ENCODE assay signal across 16 cellular contexts in genomic region chr16:25224731-25225319, GRCh38. TPM values are rescaled to one million over a fixed set of nuclear protein-coding genes. Genes with fewer than 3 reads are reported as not detected.
A peak's percentile ranks its signal among the peaks of the same experiment; 100 is the strongest.
DNase-seq lines count a peak whose midpoint lies in the region; ATAC-seq and TF ChIP-seq lines count a peak whose summit lies in the region.
"Had no signal": no experiment of that assay in that cellular context is flagged by ENCODE, and none has a peak within 500 bp of the region (broad histone marks: within the 10 kb centered on the region; RNA-seq: fewer than 3 reads in every experiment).

No MANE protein-coding gene starts in this region.

- H3K9me3 ChIP-seq in HCT116 (ENCODE audit: control insufficient read depth in 1 of 2, insufficient read depth in 1 of 2, low read depth in 1 of 2, low read length in 2 of 2) (no peaks in the 10 kb centered on the region), endodermal cell (ENCODE audit: control insufficient read depth, low read length) (no peaks in the 10 kb centered on the region), parathyroid adenoma (ENCODE audit: control insufficient read depth, low read length) (no peaks in the 10 kb centered on the region)
- H3K9me3 ChIP-seq: BLaER1, MG63 had no signal

- H3K27ac Mint-ChIP-seq in endodermal cell (peak overlapping the region; percentile 68), Calu3 (ENCODE audit: unreplicated experiment) (no peak overlapping the region)
- H3K27ac Mint-ChIP-seq: CD4-positive, alpha-beta T cell; H9 had no signal

- H3K36me3 ChIP-seq in HCT116 (ENCODE audit: control insufficient read depth in 1 of 2, insufficient read depth in 2 of 2, low read length in 2 of 2) (no peaks in the 10 kb centered on the region), endodermal cell (ENCODE audit: control insufficient read depth, insufficient read depth, low read length) (no peaks in the 10 kb centered on the region), parathyroid adenoma (ENCODE audit: control insufficient read depth, insufficient read depth, low read length) (no peaks in the 10 kb centered on the region)
- H3K36me3 ChIP-seq: BLaER1, MG63 had no signal

- H3K4me1 ChIP-seq in HCT116 (ENCODE audit: control insufficient read depth in 1 of 2, insufficient read depth in 2 of 2, low read length in 2 of 2): peaks cover 0 to 11% of the 10 kb centered on the region in 2 experiments; a peak in 3 of 4 replicates
- no peaks in the 10 kb centered on the region for H3K4me1 ChIP-seq in endodermal cell (ENCODE audit: control insufficient read depth, insufficient read depth, low read length)
- no peaks in the 10 kb centered on the region for H3K4me1 ChIP-seq in parathyroid adenoma

- H3K9ac ChIP-seq in HCT116 (ENCODE audit: low read length) (no peak overlapping the region), endodermal cell (ENCODE audit: extremely low read depth, low read length, poor library complexity, severe bottlenecking) (no peak overlapping the region), parathyroid adenoma (no peak overlapping the region)
- H3K9ac ChIP-seq: BLaER1 had no signal

- 93 to 96% methylated on average over 7 of the region's 7 CpGs for WGBS in endodermal cell (ENCODE audit: insufficient coverage in 1 of 2, insufficient read length in 1 of 2), 2 experiments

- no peak overlapping the region for H3K4me3 ChIP-seq in HCT116 (replicated peaks in 1 of 2; ENCODE audit: low read depth in 1 of 2, low read length in 2 of 2)
- no peak overlapping the region for H3K4me3 ChIP-seq in endodermal cell (ENCODE audit: low read length)
- no peak overlapping the region for H3K4me3 ChIP-seq in parathyroid adenoma (ENCODE audit: low read depth, low read length)
- H3K4me3 ChIP-seq: BLaER1, MG63, SK-N-MC had no signal

- H3K4me2 ChIP-seq in HCT116 (ENCODE audit: low read length) (peak overlapping the region; percentile 68), parathyroid adenoma (ENCODE audit: low read length) (no peak overlapping the region)
- H3K4me2 ChIP-seq: BLaER1 had no signal

- H2AFZ ChIP-seq in HCT116 (ENCODE audit: low read depth, low read length, poor library complexity, severe bottlenecking): no peak overlapping the region
- peak overlapping the region; percentile 31 for H2AFZ ChIP-seq in parathyroid adenoma

- TF ChIP-seq CTCF in HCT116 (IDR thresholded peaks at IDR 0.05 in 2 of 3, conservative IDR thresholded peaks at IDR 0.05 in 1 of 3; ENCODE audit: borderline replicate concordance in 1 of 3, insufficient read depth in 1 of 3, low read depth in 2 of 3, low read length in 2 of 3) (no peak), endodermal cell (conservative IDR thresholded peaks at IDR 0.05) (no peak), parathyroid adenoma (IDR thresholded peaks at IDR 0.05) (no peak), Calu3 (IDR thresholded peaks at IDR 0.05; ENCODE audit: unreplicated experiment) (no peak)

- H3K4me3 Mint-ChIP-seq in endodermal cell (no peak overlapping the region), Calu3 (ENCODE audit: low read depth, unreplicated experiment) (no peak overlapping the region)
- H3K4me3 Mint-ChIP-seq: CD4-positive, alpha-beta T cell; H9 had no signal

- H3K27me3 ChIP-seq in HCT116 (ENCODE audit: insufficient read depth, low read length) (no peaks in the 10 kb centered on the region), endodermal cell (ENCODE audit: control insufficient read depth, insufficient read depth, low read length, poor library complexity, severe bottlenecking) (no peaks in the 10 kb centered on the region), parathyroid adenoma (ENCODE audit: control insufficient read depth, insufficient read depth, low read length) (no peaks in the 10 kb centered on the region)
- H3K27me3 ChIP-seq: BLaER1, MG63 had no signal

- no peaks in the 10 kb centered on the region for H3K9me2 ChIP-seq in HCT116 (ENCODE audit: insufficient read depth)

- intact Hi-C loops in HCT116 (cut with micrococcal nuclease): loop anchor here (1.0 kb wide), 2 partner anchors 98 to 170 kb away; no protein-coding TSS in a partner anchor
- intact Hi-C loops in Calu3 (cut with micrococcal nuclease; ENCODE audit: unreplicated experiment): loop anchor here (1.0 to 2.0 kb wide), 3 partner anchors 98 to 390 kb away; no protein-coding TSS in a partner anchor

- BruUV-seq in HCT116 (replicated peaks; lab: Mats Ljungman, UMichigan): no TSS peak
- no TSS peak for BruUV-seq in Calu3 (replicated peaks; lab: Mats Ljungman, UMichigan)

- H4K20me1 ChIP-seq in HCT116 (ENCODE audit: insufficient read depth): no peaks in the 10 kb centered on the region
- H4K20me1 ChIP-seq: BLaER1 had no signal

- H3K27me3 Mint-ChIP-seq in endodermal cell (ENCODE audit: insufficient read depth) (peaks cover 1% of the 10 kb centered on the region), Calu3 (ENCODE audit: unreplicated experiment) (no peaks in the 10 kb centered on the region)
- H3K27me3 Mint-ChIP-seq: CD4-positive, alpha-beta T cell had no signal

- DNase-seq in HCT116 (ENCODE audit: low read depth, low spot score) (no peak), SK-N-DZ (ENCODE audit: low spot score) (peak; percentile 22), endodermal cell (no peak), NAMALWA (ENCODE audit: low spot score) (no peak), A172 (ENCODE audit: low spot score) (no peak), Calu3 (no peak)

- ATAC-seq in HCT116 (peak; percentile 28), GM19452 (IDR thresholded peaks at IDR 0.05; ENCODE audit: unreplicated experiment) (no peak)

- no peak overlapping the region for H3K27ac ChIP-seq in HCT116 (ENCODE audit: low read depth, low read length)
- no peak overlapping the region for H3K27ac ChIP-seq in endodermal cell (ENCODE audit: low read depth, low read length)
- no peak overlapping the region for H3K27ac ChIP-seq in parathyroid adenoma
- H3K27ac ChIP-seq: BLaER1, SK-N-MC had no signal

- POLR2A ChIA-PET in HCT116 (lab: Charles Lee): interaction anchor here (0.9 to 1.2 kb wide), 4 partner anchors 9 to 177 kb away, joined by 3 to 4 read pairs (median 3); partner anchors contain the start of gene AQP8

- H3K36me3 Mint-ChIP-seq in endodermal cell (ENCODE audit: low read depth) (no peaks in the 10 kb centered on the region), Calu3 (ENCODE audit: insufficient read depth, unreplicated experiment) (no peaks in the 10 kb centered on the region)

- no peaks in the 10 kb centered on the region for H3K9me3 Mint-ChIP-seq in endodermal cell
- H3K9me3 Mint-ChIP-seq in Calu3 (ENCODE audit: low read depth, unreplicated experiment): no peaks in the 10 kb centered on the region
- H3K9me3 Mint-ChIP-seq: CD4-positive, alpha-beta T cell; H9 had no signal

- H3K79me2 ChIP-seq in HCT116 (ENCODE audit: insufficient read depth, low read length): no peaks in the 10 kb centered on the region
- no peaks in the 10 kb centered on the region for H3K79me2 ChIP-seq in parathyroid adenoma

- no peak for TF ChIP-seq POLR2A in HCT116 (IDR thresholded peaks at IDR 0.05; ENCODE audit: borderline replicate concordance, extremely low read depth, insufficient read depth, insufficient read length)

- H3K4me1 Mint-ChIP-seq in endodermal cell (peaks cover 2% of the 10 kb centered on the region), Calu3 (ENCODE audit: low read depth, unreplicated experiment) (no peaks in the 10 kb centered on the region)

- CTCF ChIA-PET in HCT116 (lab: Charles Lee): interaction anchor here (0.6 to 3.2 kb wide), 29 partner anchors 9 to 708 kb away, joined by 3 to 20 read pairs (median 5); partner anchors contain the start of genes ARHGAP17 and LCMT1
- CTCF ChIA-PET in Calu3 (lab: Charles Lee): interaction anchor here (0.6 to 1.7 kb wide), 15 partner anchors 9 to 390 kb away, joined by 3 to 15 read pairs (median 4); partner anchors contain the start of genes ARHGAP17 and LCMT1

- RAD21 ChIA-PET in HCT116 (lab: Charles Lee; ENCODE audit: low non-redundant PET in 1 of 2, low total read pairs in 2 of 2, uncharacterized antibody in 2 of 2, unreplicated experiment in 2 of 2): interaction anchor here in 1 of 2 experiments (0.6 to 2.3 kb wide), 2 partner anchors 37 to 98 kb away, joined by 3 to 7 read pairs; no protein-coding TSS in a partner anchor

- TF ChIP-seq RAD21 in HCT116 (IDR thresholded peaks at IDR 0.05; ENCODE audit: low read depth): no peak

TF ChIP-seq in HCT116, 20 proteins besides CTCF, POLR2A, EP300 and RAD21:
- no peak for TF ChIP-seq ELF1 (IDR thresholded peaks at IDR 0.05; ENCODE audit: borderline replicate concordance, low read depth)
- TF ChIP-seq EZH2phosphoT487 (IDR thresholded peaks at IDR 0.05; ENCODE audit: borderline replicate concordance): no peak
- TF ChIP-seq ATF3 (IDR thresholded peaks at IDR 0.05): no peak
- TF ChIP-seq CEBPB (IDR thresholded peaks at IDR 0.05; ENCODE audit: low read depth): no peak
- TF ChIP-seq JUND (IDR thresholded peaks at IDR 0.05): no peak
- no peak for TF ChIP-seq EGR1 (IDR thresholded peaks at IDR 0.05; ENCODE audit: low read depth)
- no peak for TF ChIP-seq EZH2 (IDR thresholded peaks at IDR 0.05)
- no peak for TF ChIP-seq YY1 (IDR thresholded peaks at IDR 0.05; ENCODE audit: extremely low read depth, insufficient replicate concordance, low read depth, low read length)
- no peak for TF ChIP-seq CBX3 (IDR thresholded peaks at IDR 0.05; ENCODE audit: low read depth)
- no peak for TF ChIP-seq ZFX (IDR thresholded peaks at IDR 0.05)
- TF ChIP-seq POLR2AphosphoS5 (IDR thresholded peaks at IDR 0.05; ENCODE audit: low read depth, low read length): no peak

RNA-seq across cellular contexts. Expression of gene AQP8, which starts 8.1 kb away (rescaled TPM):
- not detected for total RNA-seq in HCT116 (2021; ENCODE audit: unreplicated experiment)
- polyA plus RNA-seq in HCT116 (2012): 0.11 TPM in 1 of 2 replicates, not detected in the other
- not detected in 2 replicates for polyA plus RNA-seq in SK-N-DZ (2014; cell fraction: cytosol; rRNA removed)
- not detected in 2 replicates for polyA plus RNA-seq in SK-N-DZ (2014; cell fraction: nucleus; rRNA removed)
- total RNA-seq in endodermal cell: under 1 TPM in 1 of 2 donors, not detected in 1; 0.27 TPM
- polyA plus RNA-seq in endodermal cell (2013, experiment 1 of 2): not detected
- not detected for polyA plus RNA-seq in endodermal cell (2013, experiment 2 of 2)
- not detected in 2 replicates for total RNA-seq in A172 (2014; rRNA removed; shearing (Covaris generic))
- not detected in 2 replicates for total RNA-seq in Calu3 (2022)
- total RNA-seq: Daoy, H9, LHCN-M2, RPMI7951 had no signal

RNA-seq across cellular contexts. Expression of gene ZKSCAN2, which starts 32.8 kb away (rescaled TPM):
- total RNA-seq in HCT116 (2021; ENCODE audit: unreplicated experiment) (12.3 TPM), endodermal cell (10 to 100 TPM; 19.2 to 19.6 TPM), Calu3 (2022) (8.4 and 8.7 TPM in 2 replicates)
- polyA plus RNA-seq in HCT116 (2012): 3.7 and 5.5 TPM in 2 replicates
- polyA plus RNA-seq in SK-N-DZ (2014; cell fraction: cytosol; rRNA removed): 9.6 and 9.9 TPM in 2 replicates
- polyA plus RNA-seq in SK-N-DZ (2014; cell fraction: nucleus; rRNA removed): 6.4 and 12.1 TPM in 2 replicates
- polyA plus RNA-seq in endodermal cell (2013, experiment 1 of 2): 12.0 TPM
- polyA plus RNA-seq in endodermal cell (2013, experiment 2 of 2): 11.8 TPM
- total RNA-seq in A172 (2014; rRNA removed; shearing (Covaris generic)): 2.7 and 4.3 TPM in 2 replicates
